ENCODE assay signal across 9 cellular contexts in genomic region chr22:37640591-37641250, GRCh38. TPM values are rescaled to one million over a fixed set of nuclear protein-coding genes. Genes with fewer than 3 reads are reported as not detected.
DNase-seq lines count a peak whose midpoint lies in the region; ATAC-seq and TF ChIP-seq lines count a peak whose summit lies in the region.
"Had no signal": no experiment of that assay in that cellular context is flagged by ENCODE, and none has a peak within 500 bp of the region (broad histone marks: within the 10 kb centered on the region; RNA-seq: fewer than 3 reads in every experiment).

No MANE protein-coding gene starts in this region.

- no peak for ATAC-seq in central memory CD8-positive, alpha-beta T cell (replicated peaks; ENCODE audit: extremely low read depth, poor library complexity, severe bottlenecking)
- peak; percentile 14 for ATAC-seq in naive thymus-derived CD4-positive, alpha-beta T cell
- no peak for ATAC-seq in HG03045 (IDR thresholded peaks at IDR 0.05; ENCODE audit: unreplicated experiment)

- H3K79me2 ChIP-seq in KMS-11 (ENCODE audit: insufficient read depth, low read depth) = no peaks in the 10 kb centered on the region; the same call in 1 of the 2 replicates

- peaks cover 43% of the 10 kb centered on the region for H3K4me1 ChIP-seq in KMS-11 (ENCODE audit: low read depth, poor library complexity, severe bottlenecking)
- peaks cover 56 to 65% of the 10 kb centered on the region in 2 donors for H3K4me1 ChIP-seq in naive thymus-derived CD4-positive, alpha-beta T cell (ENCODE audit: control insufficient read depth in 2 of 2, insufficient read depth in 2 of 2, low read length in 2 of 2)

- TF ChIP-seq CTCF in BJ (IDR thresholded peaks at IDR 0.05; ENCODE audit: insufficient read depth, low read depth, low read length) (no peak), KMS-11 (conservative IDR thresholded peaks at IDR 0.05; ENCODE audit: low read depth, low read length) (no peak)

- no peak overlapping the region for H2AFZ ChIP-seq in KMS-11 (ENCODE audit: low read depth)

- no peaks in the 10 kb centered on the region for H3K9me3 ChIP-seq in naive thymus-derived CD4-positive, alpha-beta T cell (ENCODE audit: control insufficient read depth in 2 of 3, low read length in 3 of 3)
- H3K9me3 ChIP-seq: pancreas had no signal

- H3K27me3 Mint-ChIP-seq in central memory CD8-positive, alpha-beta T cell = no peaks in the 10 kb centered on the region
- H3K27me3 Mint-ChIP-seq in naive thymus-derived CD4-positive, alpha-beta T cell = no peaks in the 10 kb centered on the region

- no peaks in the 10 kb centered on the region for H4K20me1 ChIP-seq in KMS-11 (ENCODE audit: insufficient read depth)

- H3K4me3 ChIP-seq in BJ (ENCODE audit: low read depth, low read length) (peak overlapping the region; percentile 73), KMS-11 (IDR thresholded peaks at IDR 0.05; ENCODE audit: insufficient read depth, low read depth, low read length) (no peak overlapping the region)
- H3K4me3 ChIP-seq in naive thymus-derived CD4-positive, alpha-beta T cell (ENCODE audit: low read length) = peak overlapping the region; percentile 71

- POLR2A ChIA-PET in BJ (lab: Charles Lee) = no interaction called here
- POLR2A ChIA-PET in naive thymus-derived CD4-positive, alpha-beta T cell (lab: Charles Lee) = interaction anchor here (0.6 to 10.1 kb wide), 9 partner anchors 9 to 1082 kb away, joined by 3 to 135 read pairs (median 38); partner anchors contain the start of genes GGA1, LGALS1 and PDXP

- H3K36me3 ChIP-seq in BJ (ENCODE audit: control insufficient read depth, insufficient read depth, low read length) (peaks cover 14% of the 10 kb centered on the region), KMS-11 (ENCODE audit: insufficient read depth) (no peaks in the 10 kb centered on the region)
- peaks cover 14 to 51% (median 29%) of the 10 kb centered on the region in 3 experiments for H3K36me3 ChIP-seq in naive thymus-derived CD4-positive, alpha-beta T cell (ENCODE audit: control insufficient read depth in 2 of 3, insufficient read depth in 3 of 3, low read length in 3 of 3)
- H3K36me3 ChIP-seq: pancreas had no signal

- no peaks in the 10 kb centered on the region for H3K9me3 Mint-ChIP-seq in central memory CD8-positive, alpha-beta T cell
- no peaks in the 10 kb centered on the region for H3K9me3 Mint-ChIP-seq in naive thymus-derived CD4-positive, alpha-beta T cell

- H3K4me3 Mint-ChIP-seq in central memory CD8-positive, alpha-beta T cell = peak overlapping the region; percentile 99
- peak overlapping the region; percentile 85 to 99 (median 96) for H3K4me3 Mint-ChIP-seq in naive thymus-derived CD4-positive, alpha-beta T cell

- CTCF ChIA-PET in BJ (lab: Yijun Ruan, JAX) = interaction anchor here (0.8 to 12.3 kb wide), 7 partner anchors 10 to 152 kb away, joined by 3 to 265 read pairs (median 20); partner anchors contain the start of genes LGALS1, NOL12 and PDXP
- CTCF ChIA-PET in naive thymus-derived CD4-positive, alpha-beta T cell (lab: Charles Lee) = interaction anchor here (0.6 to 17.3 kb wide), 4 partner anchors 16 to 40 kb away, joined by 3 to 292 read pairs (median 128); partner anchors contain the start of genes LGALS1, NOL12 and PDXP

- H3K4me2 ChIP-seq in KMS-11 = peak overlapping the region; percentile 49

- DNase-seq in BJ (ENCODE audit: low read depth) (no peak), SK-N-DZ (ENCODE audit: low spot score) (no peak), NCI-H2029 (lab: John Stamatoyannopoulos, UW) (no peak)
- no peak for DNase-seq in central memory CD8-positive, alpha-beta T cell (ENCODE audit: low spot score in 2 of 2)
- DNase-seq in naive thymus-derived CD4-positive, alpha-beta T cell = peak in 2 of 9 donors; percentile 33
- DNase-seq in activated CD4-positive, alpha-beta T cell treated with anti-CD3 and anti-CD28 coated beads, Interleukin-2, amount 50 U/mL, for 1 hour = no peak

- H3K36me3 Mint-ChIP-seq in central memory CD8-positive, alpha-beta T cell (ENCODE audit: insufficient read depth) = peaks cover 45% of the 10 kb centered on the region
- H3K36me3 Mint-ChIP-seq in naive thymus-derived CD4-positive, alpha-beta T cell = peaks cover 0 to 20% (median 8%) of the 10 kb centered on the region in 5 donors

- no peak overlapping the region for H3K27ac ChIP-seq in KMS-11
- peak overlapping the region; percentile 81 for H3K27ac ChIP-seq in naive thymus-derived CD4-positive, alpha-beta T cell (ENCODE audit: low read depth, low read length)

- intact Hi-C loops in naive thymus-derived CD4-positive, alpha-beta T cell (cut with micrococcal nuclease) = no loop called here

- H3K27me3 ChIP-seq in BJ (ENCODE audit: control insufficient read depth, insufficient read depth, low read length) (no peaks in the 10 kb centered on the region), KMS-11 (ENCODE audit: insufficient read depth, low read depth) (no peaks in the 10 kb centered on the region)
- H3K27me3 ChIP-seq in naive thymus-derived CD4-positive, alpha-beta T cell (ENCODE audit: control insufficient read depth in 2 of 2, insufficient read depth in 2 of 2, low read length in 2 of 2) = no peaks in the 10 kb centered on the region
- H3K27me3 ChIP-seq: pancreas had no signal

- H3K9ac ChIP-seq in KMS-11 = peak overlapping the region; percentile 65; the same call in 1 of the 2 replicates

- H3K27ac Mint-ChIP-seq in central memory CD8-positive, alpha-beta T cell (ENCODE audit: low read depth) = peak overlapping the region; percentile 89
- H3K27ac Mint-ChIP-seq in naive thymus-derived CD4-positive, alpha-beta T cell = peak overlapping the region; percentile 80 to 98 (median 91)

- H3K4me1 Mint-ChIP-seq in central memory CD8-positive, alpha-beta T cell = peaks cover 57% of the 10 kb centered on the region
- H3K4me1 Mint-ChIP-seq in naive thymus-derived CD4-positive, alpha-beta T cell = peaks cover 21 to 70% (median 56%) of the 10 kb centered on the region in 7 donors

RNA-seq across cellular contexts. Expression of gene SH3BP1, which starts 1.3 kb away (rescaled TPM):
- polyA plus RNA-seq in BJ (2011; rRNA removed) = 4.7 and 5.8 TPM in 2 replicates
- polyA minus RNA-seq in BJ (2011; rRNA and poly(A)+ RNA removed) = 3.3 and 6.2 TPM in 2 replicates
- total RNA-seq in naive thymus-derived CD4-positive, alpha-beta T cell = 100 to 1,000 TPM in 2 of 5 experiments, 10 to 100 TPM in 3; 66.4 to 157 (median 89.2) TPM
- 10 to 100 TPM; 12.9 to 23.0 TPM for polyA plus RNA-seq in naive thymus-derived CD4-positive, alpha-beta T cell
- 16.5 and 22.0 TPM in 2 replicates for polyA plus RNA-seq in SK-N-DZ (2014; cell fraction: cytosol; rRNA removed)
- 17.6 and 25.1 TPM in 2 replicates for polyA plus RNA-seq in SK-N-DZ (2014; cell fraction: nucleus; rRNA removed)

RNA-seq across cellular contexts. Expression of gene PDXP, which starts 17.8 kb away (rescaled TPM):
- 16.4 and 24.0 TPM in 2 replicates for polyA plus RNA-seq in BJ (2011; rRNA removed)
- 5.9 and 11.8 TPM in 2 replicates for polyA minus RNA-seq in BJ (2011; rRNA and poly(A)+ RNA removed)
- 10 to 100 TPM in 1 of 5 experiments, 1 to 10 TPM in 4; 3.9 to 27.4 (median 7.5) TPM for total RNA-seq in naive thymus-derived CD4-positive, alpha-beta T cell
- 1 to 10 TPM; 1.9 to 3.6 TPM for polyA plus RNA-seq in naive thymus-derived CD4-positive, alpha-beta T cell
- polyA plus RNA-seq in SK-N-DZ (2014; cell fraction: cytosol; rRNA removed) = 118 and 143 TPM in 2 replicates
- 74.2 and 93.5 TPM in 2 replicates for polyA plus RNA-seq in SK-N-DZ (2014; cell fraction: nucleus; rRNA removed)

RNA-seq across cellular contexts. Expression of gene GGA1, which starts 32.1 kb away (rescaled TPM):
- polyA plus RNA-seq in BJ (2011; rRNA removed) = 22.5 and 34.6 TPM in 2 replicates
- polyA minus RNA-seq in BJ (2011; rRNA and poly(A)+ RNA removed) = 16.4 and 26.2 TPM in 2 replicates
- total RNA-seq in naive thymus-derived CD4-positive, alpha-beta T cell = 100 to 1,000 TPM in 3 of 5 experiments, 10 to 100 TPM in 2; 64.2 to 124 (median 102) TPM
- 10 to 100 TPM; 20.8 to 22.3 TPM for polyA plus RNA-seq in naive thymus-derived CD4-positive, alpha-beta T cell
- 57.2 and 63.0 TPM in 2 replicates for polyA plus RNA-seq in SK-N-DZ (2014; cell fraction: cytosol; rRNA removed)
- polyA plus RNA-seq in SK-N-DZ (2014; cell fraction: nucleus; rRNA removed) = 150 and 184 TPM in 2 replicates

RNA-seq across cellular contexts. Expression of gene LGALS1, which starts 34.7 kb away (rescaled TPM):
- 9,083 and 9,143 TPM in 2 replicates for polyA plus RNA-seq in BJ (2011; rRNA removed)
- 3,496 and 6,684 TPM in 2 replicates for polyA minus RNA-seq in BJ (2011; rRNA and poly(A)+ RNA removed)
- 100 to 1,000 TPM in 2 of 5 experiments, 10 to 100 TPM in 3; 23.6 to 969 (median 54.4) TPM for total RNA-seq in naive thymus-derived CD4-positive, alpha-beta T cell
- 10 to 100 TPM; 22.9 to 30.5 TPM for polyA plus RNA-seq in naive thymus-derived CD4-positive, alpha-beta T cell
- polyA plus RNA-seq in SK-N-DZ (2014; cell fraction: cytosol; rRNA removed) = 267 and 474 TPM in 2 replicates
- polyA plus RNA-seq in SK-N-DZ (2014; cell fraction: nucleus; rRNA removed) = 133 and 199 TPM in 2 replicates

RNA-seq across cellular contexts. Expression of gene NOL12, which starts 45.4 kb away (rescaled TPM):
- polyA plus RNA-seq in BJ (2011; rRNA removed) = 11.0 and 16.5 TPM in 2 replicates
- polyA minus RNA-seq in BJ (2011; rRNA and poly(A)+ RNA removed) = 6.8 and 8.0 TPM in 2 replicates
- total RNA-seq in naive thymus-derived CD4-positive, alpha-beta T cell = 10 to 100 TPM; 32.8 to 52.5 (median 45.3) TPM
- 10 to 100 TPM; 42.7 to 48.6 TPM for polyA plus RNA-seq in naive thymus-derived CD4-positive, alpha-beta T cell
- 66.1 and 69.1 TPM in 2 replicates for polyA plus RNA-seq in SK-N-DZ (2014; cell fraction: cytosol; rRNA removed)
- 81.1 and 85.1 TPM in 2 replicates for polyA plus RNA-seq in SK-N-DZ (2014; cell fraction: nucleus; rRNA removed)
